In genomic region chr3:49341996-49342395, GRCh38 we compare ENCODE assay signal across 14 cellular contexts. TPM values are rescaled to one million over a fixed set of nuclear protein-coding genes. Genes with fewer than 3 reads are reported as not detected.
DNase-seq lines count a peak whose midpoint lies in the region; ATAC-seq, FAIRE-seq and TF ChIP-seq lines count a peak whose summit lies in the region.
"Had no signal": no experiment of that assay in that cellular context is flagged by ENCODE, and none has a peak within 500 bp of the region (broad histone marks: within the 10 kb centered on the region; RNA-seq: fewer than 3 reads in every experiment).

No MANE protein-coding gene starts in this region.

- H3K14ac ChIP-seq in H1 (ENCODE audit: insufficient read length): no peak overlapping the region

- no peak for TF ChIP-seq EP300 in H1 (IDR thresholded peaks at IDR 0.05; ENCODE audit: borderline replicate concordance in 1 of 2, low read depth in 2 of 2, low read length in 2 of 2)

- no peak overlapping the region for H3K23ac ChIP-seq in H1 (ENCODE audit: insufficient read length)

- H3K27me3 ChIP-seq in Peyer's patch: no peaks in the 10 kb centered on the region
- no peaks in the 10 kb centered on the region; a peak in 1 of 7 replicates for H3K27me3 ChIP-seq in H1 (replicated peaks in 1 of 4; ENCODE audit: control insufficient read depth in 3 of 4, extremely low read depth in 1 of 4, insufficient read depth in 3 of 4, low read length in 3 of 4)
- no peaks in the 10 kb centered on the region for H3K27me3 ChIP-seq in skeletal muscle tissue (ENCODE audit: control insufficient read depth in 3 of 3, insufficient read depth in 3 of 3, low read length in 3 of 3)
- H3K27me3 ChIP-seq: vagina had no signal

- H2BK120ac ChIP-seq in H1 (replicated peaks; ENCODE audit: low read depth, low read length): no peak overlapping the region

- POLR2A ChIA-PET in H1 (lab: Charles Lee; ENCODE audit: partially characterized antibody): no interaction called here

- H4K5ac ChIP-seq in H1 (ENCODE audit: insufficient read length, low read depth, low read length): no peak overlapping the region

- no peak overlapping the region for H2BK5ac ChIP-seq in H1 (ENCODE audit: low read depth, low read length)

- no peak overlapping the region for H3K56ac ChIP-seq in H1 (replicated peaks; ENCODE audit: insufficient read length, low read depth, low read length)

- TF ChIP-seq CTCF in GM12865 (IDR thresholded peaks at IDR 0.05; ENCODE audit: insufficient read depth, low read depth, low read length, missing control alignments) (no peak), Peyer's patch (IDR thresholded peaks at IDR 0.05) (no peak), H1 (IDR thresholded peaks at IDR 0.05; ENCODE audit: control extremely low read depth in 1 of 3, insufficient read depth in 1 of 3, low read depth in 1 of 3, low read length in 3 of 3) (no peak), GM20000 (IDR thresholded peaks at IDR 0.05; ENCODE audit: extremely low read depth, missing control alignments) (no peak)

- peaks cover 0 to 2% (median 0%) of the 10 kb centered on the region in 3 donors for H3K36me3 ChIP-seq in Peyer's patch
- no peaks in the 10 kb centered on the region; a peak in 1 of 8 replicates for H3K36me3 ChIP-seq in H1 (ENCODE audit: control insufficient read depth in 2 of 4, insufficient read depth in 4 of 4, low read length in 3 of 4)
- H3K36me3 ChIP-seq in skeletal muscle tissue (ENCODE audit: control insufficient read depth in 3 of 3, insufficient read depth in 3 of 3, low read length in 3 of 3): no peaks in the 10 kb centered on the region
- H3K36me3 ChIP-seq: vagina had no signal

- no peak for ATAC-seq in HG02610 (IDR thresholded peaks at IDR 0.05; ENCODE audit: unreplicated experiment)

- CTCF ChIA-PET in H1 (lab: Charles Lee; ENCODE audit: partially characterized antibody): interaction anchor here (0.6 to 1.5 kb wide), 2 partner anchors 9 to 265 kb away, joined by 3 to 6 read pairs; no protein-coding TSS in a partner anchor

- no peaks in the 10 kb centered on the region for H4K20me1 ChIP-seq in H1 (replicated peaks in 1 of 2; ENCODE audit: control insufficient read depth in 1 of 2, insufficient read depth in 2 of 2, low read length in 2 of 2)

- no peak overlapping the region for H3K18ac ChIP-seq in H1 (ENCODE audit: extremely low read depth, low read length)

- no peak overlapping the region for H3K4ac ChIP-seq in H1 (replicated peaks; ENCODE audit: insufficient read length, low read depth, low read length)

- WGBS in H1 (ENCODE audit: extremely low coverage in 1 of 2, insufficient coverage in 1 of 2, insufficient read length in 1 of 2, insufficient replicate concordance in 2 of 2, low coverage in 1 of 2, low lambda C conversion rate in 2 of 2, missing lambda C conversion rate in 1 of 2), 2 experiments: 97% methylated on average over 6 of the region's 6 CpGs; no CpG with 5 or more reads in 1 of the 2 experiments

- DNase-seq in GM12865 (ENCODE audit: low read depth): no peak
- no peak for DNase-seq in Peyer's patch
- no peak for DNase-seq in H1 (ENCODE audit: low read depth in 1 of 2, low spot score in 2 of 2)
- no peak for DNase-seq in GM20000 (ENCODE audit: low spot score)
- no peak for DNase-seq in activated effector memory CD4-positive, alpha-beta T cell treated with anti-CD3 and anti-CD28 coated beads, Interleukin-2, amount 50 U/mL, for 16 hours
- DNase-seq: activated gamma-delta T cell; EL; HCEC 1CT; NCI-H1105; stimulated activated CD4-positive, alpha-beta T cell treated with anti-CD3 and anti-CD28 coated beads, Interleukin-4, amount 100 ng/mL, for 1 hour had no signal

- no peak overlapping the region for H2BK12ac ChIP-seq in H1 (ENCODE audit: low read depth, low read length)

- no peak overlapping the region for H2AK5ac ChIP-seq in H1 (ENCODE audit: low read depth, low read length)

- FAIRE-seq in H1 (lab: Jason Lieb, UNC): no peak

- H3K23me2 ChIP-seq in H1 (ENCODE audit: low read depth, low read length): peaks cover 8% of the 10 kb centered on the region

- no peak overlapping the region for H2AFZ ChIP-seq in H1 (ENCODE audit: low read length)
- H2AFZ ChIP-seq: parathyroid adenoma had no signal

- no peak overlapping the region for H4K91ac ChIP-seq in H1 (replicated peaks; ENCODE audit: insufficient read length, low read length)

- no peak overlapping the region for H2BK20ac ChIP-seq in H1 (ENCODE audit: low read length)

- peaks cover 0 to 18% (median 8%) of the 10 kb centered on the region in 4 donors for H3K4me1 ChIP-seq in Peyer's patch
- peaks cover 0 to 11% (median 5%) of the 10 kb centered on the region in 4 experiments; a peak in 4 of 7 replicates for H3K4me1 ChIP-seq in H1 (replicated peaks in 1 of 4; ENCODE audit: control insufficient read depth in 3 of 4, insufficient read depth in 4 of 4, low read length in 3 of 4)
- H3K4me1 ChIP-seq in skeletal muscle tissue (ENCODE audit: control insufficient read depth in 3 of 3, insufficient read depth in 3 of 3, low read length in 3 of 3): peaks cover 6 to 23% (median 12%) of the 10 kb centered on the region in 3 donors

- TF ChIP-seq POLR2A in Peyer's patch (IDR thresholded peaks at IDR 0.05) (no peak), H1 (IDR thresholded peaks at IDR 0.05; ENCODE audit: control extremely low read depth in 1 of 2, low read depth in 2 of 2, low read length in 2 of 2) (no peak)

- H3K4me3 ChIP-seq in GM12865 (ENCODE audit: low read depth, low read length) (peak overlapping the region; percentile 85), Peyer's patch (no peak overlapping the region), H1 (ENCODE audit: extremely low read depth in 1 of 4, insufficient read depth in 2 of 4, low read depth in 3 of 4, low read length in 4 of 4) (no peak overlapping the region), skeletal muscle tissue (ENCODE audit: low read length in 3 of 3) (no peak overlapping the region)
- H3K4me3 ChIP-seq: vagina had no signal

- no peak overlapping the region for H3K4me2 ChIP-seq in H1 (ENCODE audit: insufficient read depth in 1 of 2, low read depth in 2 of 2, low read length in 2 of 2)

- TF ChIP-seq RAD21 in H1 (IDR thresholded peaks at IDR 0.05 in 1 of 2, conservative IDR thresholded peaks at IDR 0.05 in 1 of 2; ENCODE audit: low read depth in 2 of 2, low read length in 2 of 2): no peak

- H3K79me2 ChIP-seq in H1 (ENCODE audit: control insufficient read depth in 1 of 2, insufficient read depth in 2 of 2, low read length in 2 of 2): peaks cover 0 to 5% of the 10 kb centered on the region in 2 experiments; a peak in 1 of 4 replicates

- H3K9ac ChIP-seq in H1 (replicated peaks in 1 of 4; ENCODE audit: extremely low read depth in 1 of 4, low read depth in 3 of 4, low read length in 3 of 4) (no peak overlapping the region), skeletal muscle tissue (ENCODE audit: low read depth in 1 of 3, low read length in 3 of 3) (no peak overlapping the region)
- H3K9ac ChIP-seq: parathyroid adenoma had no signal

- no peak overlapping the region for H4K8ac ChIP-seq in H1 (ENCODE audit: extremely low read depth, insufficient read depth, low read length)

- peak overlapping the region; percentile 30 to 98 (median 66) for H3K27ac ChIP-seq in Peyer's patch
- no peak overlapping the region for H3K27ac ChIP-seq in H1 (ENCODE audit: low read depth, low read length)
- H3K27ac ChIP-seq in skeletal muscle tissue (ENCODE audit: low read depth, low read length): peak overlapping the region; percentile 54
- H3K27ac ChIP-seq: parathyroid adenoma had no signal

- H3K79me1 ChIP-seq in H1 (ENCODE audit: low read depth, low read length): no peaks in the 10 kb centered on the region

- H2BK15ac ChIP-seq in H1 (ENCODE audit: low read length): 0 out of 2 replicates have a peak overlapping the region, but pooled peaks have one; percentile 10

- H3K9me3 ChIP-seq in Peyer's patch (no peaks in the 10 kb centered on the region), H1 (ENCODE audit: insufficient read depth in 2 of 2, low read depth in 1 of 2, low read length in 1 of 2) (no peaks in the 10 kb centered on the region), skeletal muscle tissue (ENCODE audit: control insufficient read depth in 3 of 3, low read length in 3 of 3) (no peaks in the 10 kb centered on the region)
- H3K9me3 ChIP-seq: vagina had no signal

TF ChIP-seq in H1, 55 proteins besides CTCF, POLR2A, EP300 and RAD21 (continues in another document):
- TF ChIP-seq TEAD4 (IDR thresholded peaks at IDR 0.05; ENCODE audit: low read depth, low read length) (no peak), ASH2L (IDR thresholded peaks at IDR 0.05; ENCODE audit: low read length) (no peak), GTF2F1 (IDR thresholded peaks at IDR 0.05; ENCODE audit: borderline replicate concordance, low read depth, low read length) (no peak), CEBPB (IDR thresholded peaks at IDR 0.05; ENCODE audit: low read depth, low read length) (no peak), CBX5 (IDR thresholded peaks at IDR 0.05; ENCODE audit: low read depth, low read length) (no peak), GABPA (IDR thresholded peaks at IDR 0.05; ENCODE audit: borderline replicate concordance, insufficient read depth, low read length) (no peak)

RNA-seq across cellular contexts. Expression of gene USP4, which starts 2.1 kb away (rescaled TPM):
- total RNA-seq in Peyer's patch (100 to 1,000 TPM in 1 of 4 donors, 10 to 100 TPM in 3; 26.3 to 106 (median 47.5) TPM), skeletal muscle tissue (18.3 TPM)
- total RNA-seq in H1 (2021; fragmentation: NEBNext Ultra II Directional; extraction: Animal tissue kit (Norgen Biotek cat#: 25700)): 27.8 and 28.3 TPM in 2 replicates
- 14.2 and 16.0 TPM in 2 replicates for polyA plus RNA-seq in H1 (2011; rRNA removed)
- 21.1 TPM for polyA plus RNA-seq in H1 (2011; cell fraction: cytosol; rRNA removed)
- polyA plus RNA-seq in H1 (2011; cell fraction: nucleus; rRNA removed): 18.3 TPM
- polyA plus RNA-seq in H1 (2012, experiment 1 of 2): 22.8 to 29.2 TPM (median 25.8 TPM) in 4 replicates
- polyA plus RNA-seq in H1 (2012, experiment 2 of 2): 10.1 TPM
- 25.6 TPM for polyA plus RNA-seq in H1 (2013, experiment 1 of 2)
- 23.7 TPM for polyA plus RNA-seq in H1 (2013, experiment 2 of 2)
- polyA minus RNA-seq in H1 (2011; rRNA and poly(A)+ RNA removed): 57.9 and 74.3 TPM in 2 replicates
- 17.2 TPM for polyA minus RNA-seq in H1 (2011; cell fraction: cytosol; rRNA and poly(A)+ RNA removed)
- polyA minus RNA-seq in H1 (2011; cell fraction: nucleus; rRNA and poly(A)+ RNA removed): 24.7 TPM

RNA-seq across cellular contexts. Expression of gene GPX1, which starts 16.2 kb away (rescaled TPM):
- total RNA-seq in Peyer's patch (100 to 1,000 TPM; 104 to 161 (median 130) TPM), skeletal muscle tissue (89.2 TPM)
- total RNA-seq in H1 (2021; fragmentation: NEBNext Ultra II Directional; extraction: Animal tissue kit (Norgen Biotek cat#: 25700)): 250 and 252 TPM in 2 replicates
- 757 and 854 TPM in 2 replicates for polyA plus RNA-seq in H1 (2011; rRNA removed)
- 454 TPM for polyA plus RNA-seq in H1 (2011; cell fraction: cytosol; rRNA removed)
- polyA plus RNA-seq in H1 (2011; cell fraction: nucleus; rRNA removed): 458 TPM
- 212 to 300 TPM (median 285 TPM) in 4 replicates for polyA plus RNA-seq in H1 (2012, experiment 1 of 2)
- polyA plus RNA-seq in H1 (2012, experiment 2 of 2): 471 TPM
- polyA plus RNA-seq in H1 (2013, experiment 1 of 2): 203 TPM
- polyA plus RNA-seq in H1 (2013, experiment 2 of 2): 201 TPM
- polyA minus RNA-seq in H1 (2011; rRNA and poly(A)+ RNA removed): 61.1 and 103 TPM in 2 replicates
- polyA minus RNA-seq in H1 (2011; cell fraction: cytosol; rRNA and poly(A)+ RNA removed): 138 TPM
- polyA minus RNA-seq in H1 (2011; cell fraction: nucleus; rRNA and poly(A)+ RNA removed): 96.8 TPM
